11 cellular contexts compared by ENCODE assay signal in genomic region chr16:85329999-85330693, GRCh38.
DNase-seq lines count a peak whose midpoint lies in the region; FAIRE-seq and TF ChIP-seq lines count a peak whose summit lies in the region.
"Had no signal": no experiment of that assay in that cellular context is flagged by ENCODE, and none has a peak within 500 bp of the region (broad histone marks: within the 10 kb centered on the region; RNA-seq: fewer than 3 reads in every experiment).

No MANE protein-coding gene starts in this region.

- H3K36me3 Mint-ChIP-seq in endodermal cell (ENCODE audit: low read depth), result peaks cover 3% of the 10 kb centered on the region
- H3K36me3 Mint-ChIP-seq: stimulated activated memory B cell treated with anti-CD40 and anti-IgM and Interleukin-4, amounts not matched to agents 10 μg/mL and 1 μg/mL and 100 μg/mL, for 72 hours had no signal

- in situ Hi-C loops in mammary epithelial cell (cut with MboI; ENCODE audit: low sequenced_read_pairs in 2 of 2), result no loop called here
- in situ Hi-C loops in transverse colon (cut with MboI; ENCODE audit: low pct_ligation_motif_present in 1 of 4, low pct_unique_long_range_greater_than_20kb in 1 of 4, low sequenced_read_pairs in 3 of 4), result no loop called here

- H3K27ac ChIP-seq in endodermal cell (ENCODE audit: low read depth, low read length), result peak overlapping the region; percentile 22
- H3K27ac ChIP-seq in mammary epithelial cell (ENCODE audit: insufficient read depth, low read depth, low read length), result no peak overlapping the region
- H3K27ac ChIP-seq in transverse colon, result peak overlapping the region in 2 of 4 donors; percentile 52 to 69

- H3K4me2 ChIP-seq in mammary epithelial cell (ENCODE audit: insufficient read depth, low read depth, low read length), result no peak overlapping the region

- no peaks in the 10 kb centered on the region for H3K27me3 ChIP-seq in endodermal cell (ENCODE audit: control insufficient read depth, insufficient read depth, low read length, poor library complexity, severe bottlenecking)
- H3K27me3 ChIP-seq in mammary epithelial cell (ENCODE audit: insufficient read depth, low read length), result no peaks in the 10 kb centered on the region
- no peaks in the 10 kb centered on the region for H3K27me3 ChIP-seq in transverse colon

- H3K9me3 ChIP-seq in endodermal cell (ENCODE audit: control insufficient read depth, low read length) (no peaks in the 10 kb centered on the region), mammary epithelial cell (replicated peaks; ENCODE audit: insufficient read depth, low read length) (no peaks in the 10 kb centered on the region), transverse colon (no peaks in the 10 kb centered on the region)

- no peak for FAIRE-seq in GM12892 (lab: Jason Lieb, UNC)

- H3K27me3 Mint-ChIP-seq in endodermal cell (ENCODE audit: insufficient read depth), result peaks cover 6% of the 10 kb centered on the region

- dilution Hi-C loops in mammary epithelial cell (cut with HindIII; ENCODE audit: low sequenced_read_pairs), result loop anchor here (5.0 kb wide), 1 partner anchor 83 kb away; no protein-coding TSS in a partner anchor

- intact Hi-C loops in mammary epithelial cell (cut with micrococcal nuclease) (loop anchor here (1.0 kb wide), 1 partner anchor 55 kb away; no protein-coding TSS in a partner anchor), transverse colon (cut with DNase I; ENCODE audit: low total_unique reads) (loop anchor here (10.0 kb wide), 1 partner anchor 285 kb away; the partner anchor contains the start of gene GSE1)

- CTCF ChIA-PET in mammary epithelial cell (lab: Charles Lee; ENCODE audit: low non-redundant PET), result interaction anchor here (0.9 kb wide), 1 partner anchor 65 kb away, joined by 6 read pairs; no protein-coding TSS in a partner anchor

- TF ChIP-seq POLR2A in GM12892 (IDR thresholded peaks at IDR 0.05; ENCODE audit: low read depth, low read length) (no peak), transverse colon (IDR thresholded peaks at IDR 0.05) (no peak)

- no peak overlapping the region for H2AFZ ChIP-seq in mammary epithelial cell (ENCODE audit: low read depth, low read length)

- TF ChIP-seq CTCF in endodermal cell (conservative IDR thresholded peaks at IDR 0.05) (no peak), mammary epithelial cell (conservative IDR thresholded peaks at IDR 0.05 in 1 of 2, IDR thresholded peaks at IDR 0.05 in 1 of 2; ENCODE audit: extremely low read depth in 1 of 2, insufficient read depth in 1 of 2, low read depth in 1 of 2, low read length in 2 of 2) (no peak), transverse colon (IDR thresholded peaks at IDR 0.05) (no peak)

- H3K9ac ChIP-seq in endodermal cell (ENCODE audit: extremely low read depth, low read length, poor library complexity, severe bottlenecking) (no peak overlapping the region), mammary epithelial cell (ENCODE audit: insufficient read depth, low read length) (no peak overlapping the region)

- H3K36me3 ChIP-seq in endodermal cell (ENCODE audit: control insufficient read depth, insufficient read depth, low read length), result no peaks in the 10 kb centered on the region
- H3K36me3 ChIP-seq in mammary epithelial cell (ENCODE audit: insufficient read depth, low read length), result no peaks in the 10 kb centered on the region
- H3K36me3 ChIP-seq in transverse colon, result no peaks in the 10 kb centered on the region

- peak overlapping the region; percentile 39 for H3K4me3 Mint-ChIP-seq in endodermal cell
- H3K4me3 Mint-ChIP-seq: activated B cell treated with CpG ODN at 0.5 μM for 24 hours; stimulated activated memory B cell treated with anti-CD40 and anti-IgM and Interleukin-4, amounts not matched to agents 10 μg/mL and 1 μg/mL and 100 μg/mL, for 72 hours had no signal

- TF ChIP-seq EP300 in transverse colon (IDR thresholded peaks at IDR 0.05; ENCODE audit: low read depth), result no peak

- no peaks in the 10 kb centered on the region for H3K79me2 ChIP-seq in mammary epithelial cell (ENCODE audit: insufficient read depth, low read length)

- peaks cover 39% of the 10 kb centered on the region for H3K4me1 Mint-ChIP-seq in endodermal cell

- WGBS in endodermal cell (ENCODE audit: insufficient coverage in 1 of 2, insufficient read length in 1 of 2), 2 experiments, result 13 to 20% methylated on average over 14 to 21 of the region's 21 CpGs
- WGBS in mammary epithelial cell (ENCODE audit: low coverage, missing lambda C conversion rate), result 56% methylated on average over 17 of the region's 21 CpGs
- WGBS in transverse colon (ENCODE audit: low coverage in 1 of 2), 2 donors, result 49 to 54% methylated on average over 4 to 21 of the region's 21 CpGs

- H3K4me1 ChIP-seq in endodermal cell (ENCODE audit: control insufficient read depth, insufficient read depth, low read length) (peaks cover 25% of the 10 kb centered on the region), mammary epithelial cell (ENCODE audit: insufficient read depth, low read length) (no peaks in the 10 kb centered on the region), transverse colon (peaks cover 24 to 60% (median 47%) of the 10 kb centered on the region in 4 donors)

- H3K4me3 ChIP-seq in endodermal cell (ENCODE audit: low read length), result no peak overlapping the region
- no peak overlapping the region for H3K4me3 ChIP-seq in mammary epithelial cell (replicated peaks in 1 of 3; ENCODE audit: insufficient read depth in 1 of 3, low read depth in 2 of 3, low read length in 3 of 3)
- H3K4me3 ChIP-seq in transverse colon, result no peak overlapping the region

- H3K27ac Mint-ChIP-seq in endodermal cell, result peak overlapping the region; percentile 84
- H3K27ac Mint-ChIP-seq: activated B cell treated with CpG ODN at 0.5 μM for 24 hours; stimulated activated memory B cell treated with anti-CD40 and anti-IgM and Interleukin-4, amounts not matched to agents 10 μg/mL and 1 μg/mL and 100 μg/mL, for 72 hours had no signal

- no TSS peak for BruUV-seq in mammary epithelial cell (replicated peaks; lab: Mats Ljungman, UMichigan)

- H4K20me1 ChIP-seq in mammary epithelial cell (ENCODE audit: insufficient read depth, low read length), result no peaks in the 10 kb centered on the region

- peaks cover 8% of the 10 kb centered on the region for H3K9me3 Mint-ChIP-seq in endodermal cell
- H3K9me3 Mint-ChIP-seq: stimulated activated memory B cell treated with anti-CD40 and anti-IgM and Interleukin-4, amounts not matched to agents 10 μg/mL and 1 μg/mL and 100 μg/mL, for 72 hours had no signal

- DNase-seq in NCI-H524 (lab: John Stamatoyannopoulos, UW) (peak; percentile 79 to 86), NCI-H524 treated with DMSO at 0.1 percent for 48 hours (lab: John Stamatoyannopoulos, UW) (no peak), NCI-H69 (lab: John Stamatoyannopoulos, UW) (peak; percentile 78), endodermal cell (peak; percentile 77), retina (peak; percentile 75), mammary epithelial cell (no peak), GM12892 (ENCODE audit: insufficient read length) (no peak), transverse colon (no peak)
- DNase-seq: activated B cell treated with CpG ODN at 0.5 μM for 24 hours, activated T-cell treated with anti-CD3 and anti-CD28 coated beads for 4 hours had no signal

Comparison
In these comparisons a context has a peak if more than half of its experiments do, and no peak if none do; other contexts are left out.
1. DNase-seq: peak in NCI-H524 (2 of 2), NCI-H69 (single experiment), endodermal cell (single experiment) and retina (single experiment); none in NCI-H524 treated with DMSO at 0.1 percent for 48 hours (single experiment), mammary epithelial cell (single experiment), GM12892 (single experiment) and transverse colon (single experiment).